Comparison of ENCODE assay signal across 1 cellular context in genomic region chr10:90912176-90912575, GRCh38.
TF ChIP-seq lines count a peak whose summit lies in the region.

No MANE protein-coding gene starts in this region.

TF ChIP-seq in A549, 52 proteins besides CTCF, POLR2A, EP300 and RAD21 (continued from another document):
- TF ChIP-seq REST (IDR thresholded peaks at IDR 0.05) (no peak), HDAC2 (IDR thresholded peaks at IDR 0.05) (no peak), MYC (IDR thresholded peaks at IDR 0.05; ENCODE audit: borderline replicate concordance, low read length) (no peak), CEBPB (IDR thresholded peaks at IDR 0.05) (no peak), EHF (CRISPR knock-in tag; IDR thresholded peaks at IDR 0.05) (no peak), FOSB (CRISPR knock-in tag; IDR thresholded peaks at IDR 0.05) (no peak), ESRRA (IDR thresholded peaks at IDR 0.05; ENCODE audit: borderline replicate concordance, low read length) (no peak), ZFP36 (IDR thresholded peaks at IDR 0.05; ENCODE audit: borderline replicate concordance, partially characterized antibody) (no peak), RCOR1 (IDR thresholded peaks at IDR 0.05; ENCODE audit: low read depth, low read length) (no peak), E2F6 (IDR thresholded peaks at IDR 0.05; ENCODE audit: borderline replicate concordance, low read depth) (no peak)
